Comparison of ENCODE assay signal across 19 cellular contexts in genomic region chr13:39284801-39285388, GRCh38.
A peak's percentile ranks its signal among the peaks of the same experiment; 100 is the strongest.
DNase-seq lines count a peak whose midpoint lies in the region; ATAC-seq and TF ChIP-seq lines count a peak whose summit lies in the region.
"Had no signal": no experiment of that assay in that cellular context is flagged by ENCODE, and none has a peak within 500 bp of the region (broad histone marks: within the 10 kb centered on the region; RNA-seq: fewer than 3 reads in every experiment).

No MANE protein-coding gene starts in this region.

- POLR2A ChIA-PET in activated CD4-positive, alpha-beta T cell treated with anti-CD3 and anti-CD28 coated beads for 36 hours (lab: Charles Lee) = no interaction called here

- CTCF ChIA-PET in activated CD4-positive, alpha-beta T cell treated with anti-CD3 and anti-CD28 coated beads for 36 hours (lab: Charles Lee) = interaction anchor here (1.2 kb wide), 1 partner anchor 172 kb away, joined by 3 read pairs; no protein-coding TSS in a partner anchor

- H3K4me1 ChIP-seq in effector memory CD4-positive, alpha-beta T cell (ENCODE audit: control insufficient read depth, insufficient read depth, low read length, poor library complexity, severe bottlenecking) = no peaks in the 10 kb centered on the region
- H3K4me1 ChIP-seq: SJSA1 had no signal

- intact Hi-C loops in Right ventricle myocardium inferior (cut with DNase I) (no loop called here), cardiac septum (cut with DNase I) (no loop called here), left ventricle myocardium superior (cut with micrococcal nuclease) (no loop called here), dorsolateral prefrontal cortex (cut with DNase I) (no loop called here)
- intact Hi-C loops in activated CD4-positive, alpha-beta T cell treated with anti-CD3 and anti-CD28 coated beads for 36 hours (cut with DNase I, micrococcal nuclease) = no loop called here

- peaks cover 5% of the 10 kb centered on the region for H3K36me3 Mint-ChIP-seq in chondrocyte (ENCODE audit: low read depth)
- no peaks in the 10 kb centered on the region for H3K36me3 Mint-ChIP-seq in activated CD4-positive, alpha-beta T cell treated with anti-CD3 and anti-CD28 coated beads for 36 hours (ENCODE audit: low read depth)
- H3K36me3 Mint-ChIP-seq: CD14-positive monocyte had no signal

- no peak overlapping the region for H3K27ac ChIP-seq in effector memory CD4-positive, alpha-beta T cell (ENCODE audit: insufficient read depth, low read length, poor library complexity, severe bottlenecking)
- H3K27ac ChIP-seq in dorsolateral prefrontal cortex = no peak overlapping the region
- H3K27ac ChIP-seq: pancreas, SJSA1 had no signal

- peaks cover 25% of the 10 kb centered on the region for H3K4me1 Mint-ChIP-seq in chondrocyte (ENCODE audit: low read depth)
- H3K4me1 Mint-ChIP-seq in activated CD4-positive, alpha-beta T cell treated with anti-CD3 and anti-CD28 coated beads for 36 hours = no peaks in the 10 kb centered on the region

- peaks cover 27% of the 10 kb centered on the region for H3K9me3 Mint-ChIP-seq in chondrocyte (ENCODE audit: low read depth)
- peaks cover 20% of the 10 kb centered on the region for H3K9me3 Mint-ChIP-seq in activated CD4-positive, alpha-beta T cell treated with anti-CD3 and anti-CD28 coated beads for 36 hours (ENCODE audit: low read depth)

- H3K4me3 ChIP-seq in effector memory CD4-positive, alpha-beta T cell (ENCODE audit: insufficient read depth, low read depth, low read length, poor library complexity, severe bottlenecking) = no peak overlapping the region
- H3K4me3 ChIP-seq in dorsolateral prefrontal cortex = no peak overlapping the region
- H3K4me3 ChIP-seq: pancreas, SJSA1 had no signal

- H3K27ac Mint-ChIP-seq in chondrocyte (ENCODE audit: unreplicated experiment) = no peak overlapping the region
- H3K27ac Mint-ChIP-seq in activated CD4-positive, alpha-beta T cell treated with anti-CD3 and anti-CD28 coated beads for 36 hours = no peak overlapping the region
- H3K27ac Mint-ChIP-seq: CD14-positive monocyte had no signal

- H3K4me3 Mint-ChIP-seq in chondrocyte (ENCODE audit: unreplicated experiment) = no peak overlapping the region
- no peak overlapping the region for H3K4me3 Mint-ChIP-seq in activated CD4-positive, alpha-beta T cell treated with anti-CD3 and anti-CD28 coated beads for 36 hours
- H3K4me3 Mint-ChIP-seq: CD14-positive monocyte had no signal

- H3K27me3 ChIP-seq in effector memory CD4-positive, alpha-beta T cell (replicated peaks; ENCODE audit: control insufficient read depth, insufficient read depth, low read length, poor library complexity, severe bottlenecking) = peaks cover 4% of the 10 kb centered on the region
- H3K27me3 ChIP-seq in dorsolateral prefrontal cortex = no peaks in the 10 kb centered on the region
- H3K27me3 ChIP-seq: pancreas, SJSA1 had no signal

- no peaks in the 10 kb centered on the region for H3K36me3 ChIP-seq in effector memory CD4-positive, alpha-beta T cell (ENCODE audit: control insufficient read depth, insufficient read depth, low read length)
- H3K36me3 ChIP-seq: pancreas, SJSA1 had no signal

- peak; percentile 20 for TF ChIP-seq CTCF in chondrocyte (IDR thresholded peaks at IDR 0.05)
- no peak for TF ChIP-seq CTCF in dorsolateral prefrontal cortex (IDR thresholded peaks at IDR 0.05 in 54 of 56, conservative IDR thresholded peaks at IDR 0.05 in 2 of 56; ENCODE audit: low read depth in 1 of 56, partially characterized antibody in 56 of 56)

- no peaks in the 10 kb centered on the region for H3K27me3 Mint-ChIP-seq in chondrocyte (ENCODE audit: low read depth)
- H3K27me3 Mint-ChIP-seq in activated CD4-positive, alpha-beta T cell treated with anti-CD3 and anti-CD28 coated beads for 36 hours = peaks cover 28% of the 10 kb centered on the region

- peaks cover 3% of the 10 kb centered on the region for H3K9me3 ChIP-seq in effector memory CD4-positive, alpha-beta T cell (ENCODE audit: control insufficient read depth, low read length)
- H3K9me3 ChIP-seq: pancreas, SJSA1 had no signal

- ATAC-seq in Right ventricle myocardium inferior (peak; percentile 81), left ventricle myocardium superior (peak; percentile 86)
- ATAC-seq in activated CD4-positive, alpha-beta T cell treated with anti-CD3 and anti-CD28 coated beads for 36 hours = no peak
- ATAC-seq: pancreas had no signal

- DNase-seq in Right ventricle myocardium inferior (ENCODE audit: missing footprints) = no peak
- no peak for DNase-seq in cardiac septum (ENCODE audit: low spot score)
- DNase-seq in chondrocyte (ENCODE audit: low spot score) = no peak
- DNase-seq in left ventricle myocardium superior = no peak
- DNase-seq in germinal center (ENCODE audit: low spot score) = no peak
- no peak for DNase-seq in effector memory CD4-positive, alpha-beta T cell
- no peak for DNase-seq in activated CD4-positive, alpha-beta T cell treated with anti-CD3 and anti-CD28 coated beads for 36 hours
- no peak for DNase-seq in dorsolateral prefrontal cortex
- DNase-seq: activated CD4-positive, alpha-beta T cell treated with anti-CD3 and anti-CD28 coated beads for 1 hour; central memory CD4-positive, alpha-beta T cell; DMS 273 treated with DMSO at 0.1 percent for 48 hours; effector CD8-positive, alpha-beta T cell; GF-D8; NCI-H1092 treated with DMSO at 0.1 percent for 48 hours; NCI-H524 treated with DMSO at 0.1 percent for 48 hours; pancreas; T1000 had no signal
